In the genomic region with DNA sequence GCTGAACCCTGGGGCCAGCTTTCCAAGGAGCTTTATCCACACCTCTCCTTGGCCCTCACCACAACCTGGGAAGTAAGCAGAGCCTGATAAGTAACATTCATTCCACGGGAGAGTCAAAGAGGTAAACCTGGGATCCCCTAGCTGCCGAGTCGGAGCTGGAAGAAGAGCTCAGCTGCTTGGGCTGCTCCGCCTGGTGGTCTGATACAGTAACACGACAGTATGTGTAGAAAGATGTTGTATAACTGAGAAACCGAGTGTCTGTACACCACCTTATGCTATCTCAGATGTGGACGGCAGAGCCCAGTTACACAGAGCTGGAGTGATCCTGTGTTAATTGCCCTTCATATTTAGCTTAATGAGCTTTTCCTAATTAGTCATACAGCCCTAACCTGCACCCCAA, we compare ENCODE assay signal across 10 cellular contexts.
DNase-seq lines count a peak whose midpoint lies in the region; ATAC-seq, FAIRE-seq and TF ChIP-seq lines count a peak whose summit lies in the region.
"Had no signal": no experiment of that assay in that cellular context is flagged by ENCODE, and none has a peak within 500 bp of the region (broad histone marks: within the 10 kb centered on the region; RNA-seq: fewer than 3 reads in every experiment).

No MANE protein-coding gene starts in this region.

- no peak overlapping the region for H3K27ac Mint-ChIP-seq in activated T-helper 1 cell treated with anti-CD3 and anti-CD28 coated beads, Interleukin-12 subunit alpha, Interleukin-12 subunit beta, Interleukin-2, Interleukin-4 antibody, amounts not matched to agents 30 ng/mL and 10 ng/mL and 1 ng/mL, durations not matched to agents 14 hours and 24 hours and 36 hours
- H3K27ac Mint-ChIP-seq: activated T-cell treated with anti-CD3 and anti-CD28 coated beads, Interleukin-2, amount 50 U/mL, for 24 hours had no signal

- intact Hi-C loops in activated T-helper 1 cell treated with anti-CD3 and anti-CD28 coated beads, Interleukin-12 subunit alpha, Interleukin-12 subunit beta, Interleukin-2, Interleukin-4 antibody, amounts not matched to agents 30 ng/mL and 10 ng/mL and 1 ng/mL, durations not matched to agents 14 hours and 24 hours and 36 hours (cut with micrococcal nuclease): no loop called here

- no peaks in the 10 kb centered on the region for H3K9me3 Mint-ChIP-seq in activated T-helper 1 cell treated with anti-CD3 and anti-CD28 coated beads, Interleukin-12 subunit alpha, Interleukin-12 subunit beta, Interleukin-2, Interleukin-4 antibody, amounts not matched to agents 30 ng/mL and 10 ng/mL and 1 ng/mL, durations not matched to agents 14 hours and 24 hours and 36 hours

- H3K36me3 Mint-ChIP-seq in activated T-helper 1 cell treated with anti-CD3 and anti-CD28 coated beads, Interleukin-12 subunit alpha, Interleukin-12 subunit beta, Interleukin-2, Interleukin-4 antibody, amounts not matched to agents 30 ng/mL and 10 ng/mL and 1 ng/mL, durations not matched to agents 14 hours and 24 hours and 36 hours (ENCODE audit: low read depth): no peaks in the 10 kb centered on the region

- H3K4me1 Mint-ChIP-seq in activated T-helper 1 cell treated with anti-CD3 and anti-CD28 coated beads, Interleukin-12 subunit alpha, Interleukin-12 subunit beta, Interleukin-2, Interleukin-4 antibody, amounts not matched to agents 30 ng/mL and 10 ng/mL and 1 ng/mL, durations not matched to agents 14 hours and 24 hours and 36 hours (ENCODE audit: low read depth): peaks cover 11% of the 10 kb centered on the region

- DNase-seq in D721Med (ENCODE audit: insufficient read length, low spot score) (no peak), HT-29 (ENCODE audit: low spot score) (peak; percentile 62), SK-N-DZ (ENCODE audit: low spot score) (peak; percentile 12), islet precursor cell (peak; percentile 61), NOMO-1 (lab: John Stamatoyannopoulos, UW; ENCODE audit: unreplicated experiment in 2 of 2) (no peak), hypothalamus (lab: John Stamatoyannopoulos, UW) (no peak)
- DNase-seq in activated T-helper 1 cell treated with anti-CD3 and anti-CD28 coated beads, Interleukin-12 subunit alpha, Interleukin-12 subunit beta, Interleukin-2, Interleukin-4 antibody, amounts not matched to agents 30 ng/mL and 10 ng/mL and 1 ng/mL, durations not matched to agents 14 hours and 24 hours and 36 hours (ENCODE audit: low spot score): no peak
- DNase-seq: activated T-cell treated with anti-CD3 and anti-CD28 coated beads, Interleukin-2, amount 50 U/mL, for 24 hours; kidney glomerular epithelial cell had no signal

- H3K4me3 Mint-ChIP-seq in activated T-helper 1 cell treated with anti-CD3 and anti-CD28 coated beads, Interleukin-12 subunit alpha, Interleukin-12 subunit beta, Interleukin-2, Interleukin-4 antibody, amounts not matched to agents 30 ng/mL and 10 ng/mL and 1 ng/mL, durations not matched to agents 14 hours and 24 hours and 36 hours: no peak overlapping the region
- H3K4me3 Mint-ChIP-seq: activated T-cell treated with anti-CD3 and anti-CD28 coated beads, Interleukin-2, amount 50 U/mL, for 24 hours had no signal

- ATAC-seq in esophagus mucosa: no peak

- peaks cover 26% of the 10 kb centered on the region for H3K27me3 Mint-ChIP-seq in activated T-helper 1 cell treated with anti-CD3 and anti-CD28 coated beads, Interleukin-12 subunit alpha, Interleukin-12 subunit beta, Interleukin-2, Interleukin-4 antibody, amounts not matched to agents 30 ng/mL and 10 ng/mL and 1 ng/mL, durations not matched to agents 14 hours and 24 hours and 36 hours (ENCODE audit: insufficient read depth)

- TF ChIP-seq CTCF in D721Med (IDR thresholded peaks at IDR 0.05; ENCODE audit: insufficient read depth, missing control alignments): peak; percentile 45

- FAIRE-seq in D721Med (lab: Jason Lieb, UNC): no peak

Comparison
In these comparisons a context has a peak if more than half of its experiments do, and no peak if none do; other contexts are left out.
1. DNase-seq: peak in HT-29 (single experiment), SK-N-DZ (single experiment) and islet precursor cell (single experiment); none in D721Med (single experiment), NOMO-1 (0 of 2), hypothalamus (0 of 51) and activated T-helper 1 cell treated with anti-CD3 and anti-CD28 coated beads, Interleukin-12 subunit alpha, Interleukin-12 subunit beta, Interleukin-2, Interleukin-4 antibody, amounts not matched to agents 30 ng/mL and 10 ng/mL and 1 ng/mL, durations not matched to agents 14 hours and 24 hours and 36 hours (single experiment).